Comparison of ENCODE assay signal across 27 cellular contexts in genomic region chr7:127154101-127154500, GRCh38.
"Had no signal": no experiment of that assay in that cellular context is flagged by ENCODE, and none has a peak within 500 bp of the region (broad histone marks: within the 10 kb centered on the region; RNA-seq: fewer than 3 reads in every experiment).

No MANE protein-coding gene starts in this region.

- H3K36me3 ChIP-seq: adrenal gland, breast epithelium, colonic mucosa, MG63 had no signal

- DNase-seq: activated CD4-positive, alpha-beta memory T cell treated with anti-CD3 and anti-CD28 coated beads, Interleukin-2, amount 10 ng/mL, durations not matched to agents 7 days and 5 days; activated CD4-positive, alpha-beta T cell treated with anti-CD3 and anti-CD28 coated beads for 36 hours; activated CD4-positive, alpha-beta T cell treated with anti-CD3 and anti-CD28 coated beads, Interleukin-2, amount 50 U/mL, for 1 hour; activated gamma-delta T cell treated with Interleukin-2 at 50 U/mL for 16 hours; activated naive CD4-positive, alpha-beta T cell treated with anti-CD3 and anti-CD28 coated beads, Interleukin-2, amount 50 U/mL, for 16 hours; activated naive CD8-positive, alpha-beta T cell treated with anti-CD3 and anti-CD28 coated beads, Interleukin-2, amount 10 ng/mL, durations not matched to agents 7 days and 5 days; activated T-cell treated with anti-CD3 and anti-CD28 coated beads for 4 hours; activated T-cell treated with anti-CD3 and anti-CD28 coated beads, Interleukin-2, amount 50 U/mL, for 48 hours; adrenal gland; anterior cingulate cortex; caudate nucleus; colonic mucosa; MG63; NCI-H1092 treated with DMSO at 0.1 percent for 48 hours; NCI-H1436 treated with DMSO at 0.1 percent for 48 hours; NCI-H1930; NCI-H226; NCI-H526; NCI-H82; RPMI8226; T-helper 1 cell had no signal

- H3K36me3 Mint-ChIP-seq: activated naive CD8-positive, alpha-beta T cell treated with anti-CD3 and anti-CD28 coated beads, Interleukin-2, amount 10 ng/mL, durations not matched to agents 7 days and 5 days had no signal

- ATAC-seq: activated CD4-positive, alpha-beta T cell treated with anti-CD3 and anti-CD28 coated beads for 36 hours; activated T-helper 17 cell treated with anti-CD3 and anti-CD28 coated beads, Interleukin-2, amount 50 U/mL, for 72 hours; Panc1; Right ventricle myocardium inferior had no signal

- H3K4me3 ChIP-seq: adrenal gland, breast epithelium, colonic mucosa, MG63, SK-N-MC had no signal

- H3K9me3 Mint-ChIP-seq: activated CD4-positive, alpha-beta memory T cell treated with anti-CD3 and anti-CD28 coated beads, Interleukin-2, amount 10 ng/mL, durations not matched to agents 7 days and 5 days; activated naive CD8-positive, alpha-beta T cell treated with anti-CD3 and anti-CD28 coated beads, Interleukin-2, amount 10 ng/mL, durations not matched to agents 7 days and 5 days; activated T-helper 17 cell treated with anti-CD3 and anti-CD28 coated beads, Interleukin-2, amount 50 U/mL, for 72 hours had no signal

- H3K27ac Mint-ChIP-seq: activated CD4-positive, alpha-beta memory T cell treated with anti-CD3 and anti-CD28 coated beads, Interleukin-2, amount 10 ng/mL, durations not matched to agents 7 days and 5 days; activated CD4-positive, alpha-beta T cell treated with anti-CD3 and anti-CD28 coated beads for 36 hours; activated T-helper 17 cell treated with anti-CD3 and anti-CD28 coated beads, Interleukin-2, amount 50 U/mL, for 72 hours had no signal

- H3K27me3 Mint-ChIP-seq: activated naive CD8-positive, alpha-beta T cell treated with anti-CD3 and anti-CD28 coated beads, Interleukin-2, amount 10 ng/mL, durations not matched to agents 7 days and 5 days had no signal

- H3K4me1 Mint-ChIP-seq: activated CD4-positive, alpha-beta memory T cell treated with anti-CD3 and anti-CD28 coated beads, Interleukin-2, amount 10 ng/mL, durations not matched to agents 7 days and 5 days; activated CD4-positive, alpha-beta T cell treated with anti-CD3 and anti-CD28 coated beads for 36 hours; activated naive CD8-positive, alpha-beta T cell treated with anti-CD3 and anti-CD28 coated beads, Interleukin-2, amount 10 ng/mL, durations not matched to agents 7 days and 5 days; activated T-helper 17 cell treated with anti-CD3 and anti-CD28 coated beads, Interleukin-2, amount 50 U/mL, for 72 hours had no signal

- H3K27ac ChIP-seq: adrenal gland, breast epithelium, colonic mucosa, SK-N-MC, VCaP had no signal

- H3K27me3 ChIP-seq: adrenal gland, breast epithelium, colonic mucosa, MG63 had no signal

- H3K9me3 ChIP-seq: adrenal gland, breast epithelium, colonic mucosa, MG63 had no signal

- H3K4me1 ChIP-seq: adrenal gland, breast epithelium, colonic mucosa had no signal

- H3K4me3 Mint-ChIP-seq: activated CD4-positive, alpha-beta memory T cell treated with anti-CD3 and anti-CD28 coated beads, Interleukin-2, amount 10 ng/mL, durations not matched to agents 7 days and 5 days; activated CD4-positive, alpha-beta T cell treated with anti-CD3 and anti-CD28 coated beads for 36 hours; activated naive CD8-positive, alpha-beta T cell treated with anti-CD3 and anti-CD28 coated beads, Interleukin-2, amount 10 ng/mL, durations not matched to agents 7 days and 5 days; activated T-helper 17 cell treated with anti-CD3 and anti-CD28 coated beads, Interleukin-2, amount 50 U/mL, for 72 hours had no signal
